In genomic region chr20:42996141-42996540, GRCh38 we compare ENCODE assay signal across 24 cellular contexts.
"Had no signal": no experiment of that assay in that cellular context is flagged by ENCODE, and none has a peak within 500 bp of the region (broad histone marks: within the 10 kb centered on the region; RNA-seq: fewer than 3 reads in every experiment).

No MANE protein-coding gene starts in this region.

- H3K9me3 ChIP-seq: colonic mucosa, esophagus squamous epithelium, gastrocnemius medialis had no signal

- ATAC-seq: effector memory CD8-positive, alpha-beta T cell; esophagus mucosa; foreskin keratinocyte; gastrocnemius medialis; gastroesophageal sphincter; heart left ventricle; heart right ventricle had no signal

- H3K36me3 ChIP-seq: colonic mucosa, esophagus squamous epithelium, gastrocnemius medialis, gastroesophageal sphincter, heart left ventricle, heart right ventricle had no signal

- H3K4me2 ChIP-seq: hepatocyte had no signal

- H3K27me3 ChIP-seq: colonic mucosa, esophagus squamous epithelium, foreskin keratinocyte, gastrocnemius medialis, gastroesophageal sphincter, hepatocyte had no signal

- H3K79me2 ChIP-seq: hepatocyte had no signal

- H3K4me3 ChIP-seq: colonic mucosa, coronary artery, dorsolateral prefrontal cortex, esophagus squamous epithelium, gastrocnemius medialis, gastroesophageal sphincter, heart left ventricle, heart right ventricle, hepatocyte had no signal

- H2AFZ ChIP-seq: hepatocyte had no signal

- H3K4me1 ChIP-seq: colonic mucosa, esophagus squamous epithelium, foreskin keratinocyte, gastrocnemius medialis, gastroesophageal sphincter, heart left ventricle, heart right ventricle had no signal

- DNase-seq: colonic mucosa; cortex of kidney; dermis blood vessel endothelial cell; dorsolateral prefrontal cortex; effector CD4-positive, alpha-beta T cell; effector CD8-positive, alpha-beta T cell; effector memory CD4-positive, alpha-beta T cell; effector memory CD8-positive, alpha-beta T cell; endodermal cell; erythroblast; esophagus squamous epithelium; foreskin fibroblast; foreskin keratinocyte; foreskin melanocyte; gastrocnemius medialis; glutamatergic neuron; head of caudate nucleus; heart left ventricle; heart right ventricle had no signal

- H3K27ac ChIP-seq: colonic mucosa, coronary artery, dorsolateral prefrontal cortex, epithelial cell of prostate, esophagus squamous epithelium, foreskin keratinocyte, gastrocnemius medialis, gastroesophageal sphincter, heart left ventricle, heart right ventricle, hepatocyte had no signal
